Comparison of ENCODE assay signal across 17 cellular contexts in the genomic region with DNA sequence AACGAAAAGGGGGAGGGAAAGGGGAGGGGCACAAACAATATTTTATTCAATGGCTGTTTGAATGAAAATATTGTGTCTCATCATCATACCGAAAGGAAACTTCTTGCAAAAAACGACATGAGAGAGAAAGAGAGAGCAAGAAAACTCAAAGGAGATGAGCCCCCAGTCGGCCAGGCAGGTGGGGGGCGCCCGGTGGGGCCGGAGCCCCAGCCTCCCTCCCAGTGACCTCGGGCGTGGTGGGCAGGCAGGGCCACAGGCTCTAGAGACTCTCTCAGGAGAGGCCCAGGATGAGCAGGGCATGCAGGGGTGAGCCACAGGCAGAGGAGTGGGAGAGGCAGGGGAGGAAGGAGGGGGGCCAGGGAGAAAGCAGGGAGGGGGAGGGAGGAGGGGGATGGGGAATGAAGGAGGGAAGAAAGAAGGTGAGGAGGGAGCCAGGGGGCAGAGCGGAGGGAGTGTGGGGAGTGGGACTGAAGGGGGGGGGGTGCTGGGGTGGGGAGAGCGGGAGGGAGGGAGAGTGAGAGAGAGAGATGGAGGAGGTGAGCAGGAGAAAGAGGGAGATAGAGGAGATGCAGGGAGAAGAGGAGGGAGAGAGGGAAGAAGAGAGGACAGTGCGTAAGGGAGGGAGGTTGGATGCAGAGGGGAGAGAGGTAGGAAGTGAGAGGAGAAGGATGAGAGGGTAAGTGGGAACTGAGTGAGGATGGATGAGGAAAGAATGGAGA.
"Had no signal": no experiment of that assay in that cellular context is flagged by ENCODE, and none has a peak within 500 bp of the region (broad histone marks: within the 10 kb centered on the region; RNA-seq: fewer than 3 reads in every experiment).

No MANE protein-coding gene starts in this region.

- H3K36me3 ChIP-seq: heart left ventricle, prostate gland, spleen, suprapubic skin had no signal

- H3K36me3 Mint-ChIP-seq: activated CD8-positive, alpha-beta memory T cell treated with anti-CD3 and anti-CD28 coated beads, Interleukin-2, amount 10 ng/mL, durations not matched to agents 7 days and 5 days; activated naive CD8-positive, alpha-beta T cell; naive B cell; type B pancreatic cell had no signal

- H3K27me3 ChIP-seq: dorsolateral prefrontal cortex, heart left ventricle had no signal

- H3K27ac ChIP-seq: foreskin keratinocyte, heart left ventricle, prostate gland, spleen, suprapubic skin had no signal

- H3K4me3 ChIP-seq: dorsolateral prefrontal cortex, heart left ventricle, prostate gland, spleen, suprapubic skin had no signal

- H3K4me1 ChIP-seq: foreskin keratinocyte, heart left ventricle, prostate gland, spleen had no signal

- H3K9me3 ChIP-seq: heart left ventricle, prostate gland, spleen, suprapubic skin had no signal

- H3K4me3 Mint-ChIP-seq: activated CD8-positive, alpha-beta memory T cell treated with anti-CD3 and anti-CD28 coated beads, Interleukin-2, amount 10 ng/mL, durations not matched to agents 7 days and 5 days; activated naive CD8-positive, alpha-beta T cell; activated T-cell treated with anti-CD3 and anti-CD28 coated beads, Interleukin-2, amount 50 U/mL, for 24 hours; T-helper 1 cell treated with Interleukin-12 subunit alpha and Interleukin-12 subunit beta and Interleukin-4 antibody, amounts not matched to agents 30 μg/mL and 1 μg/mL, for 36 hours; type B pancreatic cell had no signal

- H3K27me3 Mint-ChIP-seq: activated CD8-positive, alpha-beta memory T cell treated with anti-CD3 and anti-CD28 coated beads, Interleukin-2, amount 10 ng/mL, durations not matched to agents 7 days and 5 days; activated naive CD8-positive, alpha-beta T cell; activated T-cell treated with anti-CD3 and anti-CD28 coated beads, Interleukin-2, amount 50 U/mL, for 24 hours; type B pancreatic cell had no signal

- H3K4me1 Mint-ChIP-seq: activated CD8-positive, alpha-beta memory T cell treated with anti-CD3 and anti-CD28 coated beads, Interleukin-2, amount 10 ng/mL, durations not matched to agents 7 days and 5 days had no signal

- DNase-seq: activated CD4-positive, alpha-beta T cell treated with anti-CD3 and anti-CD28 coated beads for 1 hour; activated CD4-positive, alpha-beta T cell treated with anti-CD3 and anti-CD28 coated beads, Interleukin-2, amount 50 U/mL, for 48 hours; activated CD8-positive, alpha-beta memory T cell treated with anti-CD3 and anti-CD28 coated beads, Interleukin-2, amount 10 ng/mL, durations not matched to agents 7 days and 5 days; activated effector memory CD4-positive, alpha-beta T cell treated with anti-CD3 and anti-CD28 coated beads, Interleukin-2, amount 50 U/mL, for 16 hours; activated T-cell treated with anti-CD3 and anti-CD28 coated beads, Interleukin-2, amount 50 U/mL, for 24 hours; dorsolateral prefrontal cortex; foreskin keratinocyte; heart left ventricle; naive B cell; occipital lobe; spleen; stimulated activated CD4-positive, alpha-beta T cell treated with anti-CD3 and anti-CD28 coated beads, Interleukin-2, amount 100 ng/mL, for 24 hours had no signal

- ATAC-seq: activated CD8-positive, alpha-beta memory T cell treated with anti-CD3 and anti-CD28 coated beads, Interleukin-2, amount 10 ng/mL, durations not matched to agents 7 days and 5 days; foreskin keratinocyte; heart left ventricle had no signal

- H3K27ac Mint-ChIP-seq: activated CD8-positive, alpha-beta memory T cell treated with anti-CD3 and anti-CD28 coated beads, Interleukin-2, amount 10 ng/mL, durations not matched to agents 7 days and 5 days; activated naive CD8-positive, alpha-beta T cell; activated T-cell treated with anti-CD3 and anti-CD28 coated beads, Interleukin-2, amount 50 U/mL, for 24 hours; T-helper 1 cell treated with Interleukin-12 subunit alpha and Interleukin-12 subunit beta and Interleukin-4 antibody, amounts not matched to agents 30 μg/mL and 1 μg/mL, for 36 hours; type B pancreatic cell had no signal

- H3K9me3 Mint-ChIP-seq: activated T-cell treated with anti-CD3 and anti-CD28 coated beads, Interleukin-2, amount 50 U/mL, for 24 hours; naive B cell; T-helper 1 cell treated with Interleukin-12 subunit alpha and Interleukin-12 subunit beta and Interleukin-4 antibody, amounts not matched to agents 30 μg/mL and 1 μg/mL, for 36 hours; type B pancreatic cell had no signal
